Comparison of ENCODE assay signal across 8 cellular contexts in the genomic region with DNA sequence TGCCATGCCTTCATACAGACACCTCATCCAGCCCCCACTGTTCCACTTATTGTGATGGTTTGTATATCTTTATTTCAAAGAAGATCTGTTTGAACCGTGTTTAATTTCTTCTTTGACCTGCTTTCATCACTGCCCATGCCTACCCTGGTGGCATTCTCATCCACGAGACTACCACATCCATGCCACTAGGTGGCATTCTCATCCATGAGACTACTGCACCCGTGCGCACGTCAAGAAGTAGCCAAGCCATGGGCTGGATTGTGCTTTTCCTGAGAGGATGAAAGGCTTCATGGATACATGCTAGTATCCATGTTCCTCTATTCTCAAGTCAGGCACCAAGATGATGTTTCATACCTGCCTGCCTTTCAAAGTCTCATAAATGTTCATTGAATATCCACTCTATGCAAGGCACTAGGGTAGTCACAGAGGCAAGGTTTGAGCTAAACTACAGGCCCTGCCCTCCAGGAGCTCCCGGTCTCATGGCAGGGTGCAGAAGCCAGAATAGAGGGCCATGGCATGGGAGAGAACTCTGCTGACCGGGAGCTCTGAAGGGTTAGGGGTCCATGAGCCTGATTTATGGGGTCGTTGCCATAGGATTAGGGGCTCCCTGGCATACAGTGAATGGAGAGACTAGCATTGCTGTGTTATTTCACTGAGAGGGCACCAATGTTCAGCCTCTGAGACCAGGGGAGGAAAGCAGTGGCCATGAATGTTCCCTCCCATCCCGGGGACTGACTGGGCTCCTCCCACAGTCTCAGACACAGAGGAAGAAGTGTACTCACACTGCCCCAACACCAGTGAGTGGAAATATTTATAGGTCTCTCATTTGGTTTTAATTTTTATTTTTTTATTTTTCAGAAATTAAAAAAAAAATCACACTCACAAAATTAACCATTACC. TPM values are rescaled to one million over a fixed set of nuclear protein-coding genes. Genes with fewer than 3 reads are reported as not detected.
DNase-seq lines count a peak whose midpoint lies in the region; ATAC-seq and TF ChIP-seq lines count a peak whose summit lies in the region.

No MANE protein-coding gene starts in this region.

- ATAC-seq in SK-N-SH treated with all-trans-retinoic acid at 6 μM for 48 hours = peak; percentile 100

- no peaks in the 10 kb centered on the region for H3K27me3 Mint-ChIP-seq in type B pancreatic cell

- no peaks in the 10 kb centered on the region for H3K4me1 Mint-ChIP-seq in type B pancreatic cell (ENCODE audit: unreplicated experiment)

- peak; percentile 39 for DNase-seq in DMS153 treated with DMSO at 0.1 percent for 48 hours (lab: John Stamatoyannopoulos, UW; ENCODE audit: unreplicated experiment)
- DNase-seq in GM19240 (ENCODE audit: insufficient read length, low spot score) = peak; percentile 28
- peak; percentile 62 for DNase-seq in LHCN-M2 (ENCODE audit: low read depth)
- peak; percentile 79 for DNase-seq in dermis blood vessel endothelial cell
- DNase-seq in lung microvascular endothelial cell (ENCODE audit: low read depth in 2 of 2) = peak; percentile 72 to 81
- no peak for DNase-seq in type B pancreatic cell (ENCODE audit: extremely low spot score, unreplicated experiment)
- no peak for DNase-seq in activated effector memory CD4-positive, alpha-beta T cell treated with Interleukin-2 at 50 U/mL for 16 hours

- no peak overlapping the region for H3K4me3 Mint-ChIP-seq in type B pancreatic cell

- no peak overlapping the region for H3K27ac Mint-ChIP-seq in type B pancreatic cell

- peaks cover 5% of the 10 kb centered on the region for H3K36me3 Mint-ChIP-seq in type B pancreatic cell

- peaks cover 6% of the 10 kb centered on the region for H3K9me3 Mint-ChIP-seq in type B pancreatic cell

- peak; percentile 77 for TF ChIP-seq CTCF in type B pancreatic cell (conservative IDR thresholded peaks at IDR 0.05)

TF ChIP-seq in SK-N-SH treated with all-trans-retinoic acid at 6 μM for 48 hours, 23 proteins besides CTCF, POLR2A, EP300 and RAD21:
- TF ChIP-seq TCF4 (CRISPR knock-in tag; IDR thresholded peaks at IDR 0.05; ENCODE audit: borderline replicate concordance) (no peak), PPARA (CRISPR knock-in tag; IDR thresholded peaks at IDR 0.05; ENCODE audit: borderline replicate concordance) (no peak), CSDC2 (CRISPR knock-in tag; IDR thresholded peaks at IDR 0.05) (no peak), OSR1 (CRISPR knock-in tag; IDR thresholded peaks at IDR 0.05) (no peak), CSRNP3 (CRISPR knock-in tag; IDR thresholded peaks at IDR 0.05) (no peak), SNAI2 (CRISPR knock-in tag; IDR thresholded peaks at IDR 0.05) (no peak)

RNA-seq across cellular contexts. Expression of gene EOLA2, which starts 24.8 kb away (rescaled TPM):
- 20.1 and 20.7 TPM in 2 replicates for total RNA-seq in LHCN-M2 (2014; rRNA removed)
- 29.9 TPM for polyA plus RNA-seq in LHCN-M2 (2012)
- total RNA-seq in dermis blood vessel endothelial cell = 16.4 and 21.3 TPM in 2 replicates
- 15.0 and 18.3 TPM in 2 replicates for total RNA-seq in lung microvascular endothelial cell
- 32.7 and 39.0 TPM in 2 replicates for total RNA-seq in type B pancreatic cell (ENCODE audit: low replicate concordance)

RNA-seq across cellular contexts. Expression of gene HSFX4, which starts 33.7 kb away (rescaled TPM):
- total RNA-seq in LHCN-M2 (2014; rRNA removed) = not detected in 2 replicates
- polyA plus RNA-seq in LHCN-M2 (2012) = not detected
- not detected in 2 replicates for total RNA-seq in dermis blood vessel endothelial cell
- total RNA-seq in lung microvascular endothelial cell = not detected in 2 replicates
- total RNA-seq in type B pancreatic cell (ENCODE audit: low replicate concordance) = not detected in 2 replicates

Comparison
In these comparisons a context has a peak if more than half of its experiments do, and no peak if none do; other contexts are left out.
1. DNase-seq: peak in DMS153 treated with DMSO at 0.1 percent for 48 hours (single experiment), GM19240 (single experiment), LHCN-M2 (single experiment), dermis blood vessel endothelial cell (single experiment) and lung microvascular endothelial cell (2 of 2); none in type B pancreatic cell (single experiment) and activated effector memory CD4-positive, alpha-beta T cell treated with Interleukin-2 at 50 U/mL for 16 hours (single experiment).